ENCODE assay signal across 1 cellular context in genomic region chr16:11306997-11307638, GRCh38.
TF ChIP-seq lines count a peak whose summit lies in the region.

No MANE protein-coding gene starts in this region.

TF ChIP-seq in K562, 482 proteins besides CTCF, POLR2A, EP300 and RAD21:
- TF ChIP-seq ZNF146 (CRISPR knock-in tag; IDR thresholded peaks at IDR 0.05; ENCODE audit: unreplicated experiment) = peak; percentile 79
- no peak for TF ChIP-seq CEBPG (CRISPR knock-in tag; IDR thresholded peaks at IDR 0.05)
- peak; percentile 37 to 61; a peak in 2 of 4 replicates for TF ChIP-seq CEBPG (tag; conservative IDR thresholded peaks at IDR 0.05 in 1 of 2, IDR thresholded peaks at IDR 0.05 in 1 of 2)
- TF ChIP-seq CEBPB (tag; IDR thresholded peaks at IDR 0.05) = peak; percentile 62
- TF ChIP-seq ARID1B (IDR thresholded peaks at IDR 0.05) = no peak
TF ChIP-seq in K562: peak in this region for 3.
